ENCODE assay signal across 19 cellular contexts in the genomic region with DNA sequence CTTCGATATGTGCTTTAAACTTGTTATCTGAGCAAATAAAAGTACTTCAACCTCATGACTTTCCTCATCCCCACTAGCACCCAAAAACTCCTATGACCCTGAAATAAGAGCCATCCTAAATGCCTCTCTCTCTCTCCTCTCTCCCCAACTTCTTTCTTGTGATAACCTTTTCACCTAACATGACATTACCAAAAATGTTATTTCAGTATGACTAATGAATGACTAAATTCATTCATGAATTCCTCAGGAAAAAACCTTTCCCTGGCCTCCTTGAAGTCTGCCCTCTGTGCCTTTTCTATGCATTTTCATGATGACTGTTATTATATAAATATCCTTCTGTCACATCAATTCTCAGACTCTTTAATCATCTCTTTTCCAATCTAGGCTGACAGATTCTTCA.
DNase-seq lines count a peak whose midpoint lies in the region; ATAC-seq and TF ChIP-seq lines count a peak whose summit lies in the region.
"Had no signal": no experiment of that assay in that cellular context is flagged by ENCODE, and none has a peak within 500 bp of the region (broad histone marks: within the 10 kb centered on the region; RNA-seq: fewer than 3 reads in every experiment).

No MANE protein-coding gene starts in this region.

- peaks cover 31% of the 10 kb centered on the region for H3K4me1 Mint-ChIP-seq in activated T-cell treated with anti-CD3 and anti-CD28 coated beads, Interleukin-2, amount 50 U/mL, for 72 hours (ENCODE audit: low read depth)
- peaks cover 12% of the 10 kb centered on the region for H3K4me1 Mint-ChIP-seq in activated T-cell treated with anti-CD3 and anti-CD28 coated beads, Interleukin-2, amount 50 U/mL, for 4 hours (ENCODE audit: low read depth)
- peaks cover 56% of the 10 kb centered on the region for H3K4me1 Mint-ChIP-seq in chondrocyte (ENCODE audit: low read depth)
- peaks cover 39% of the 10 kb centered on the region for H3K4me1 Mint-ChIP-seq in mesothelial cell of epicardium
- H3K4me1 Mint-ChIP-seq: IgD-negative memory B cell had no signal

- H3K4me3 Mint-ChIP-seq in activated T-cell treated with anti-CD3 and anti-CD28 coated beads, Interleukin-2, amount 50 U/mL, for 72 hours: peak overlapping the region; percentile 10 to 17
- no peak overlapping the region for H3K4me3 Mint-ChIP-seq in activated T-cell treated with anti-CD3 and anti-CD28 coated beads, Interleukin-2, amount 50 U/mL, for 4 hours
- H3K4me3 Mint-ChIP-seq in chondrocyte (ENCODE audit: unreplicated experiment) (no peak overlapping the region), mesothelial cell of epicardium (no peak overlapping the region)
- H3K4me3 Mint-ChIP-seq: dendritic cell treated with granulocyte-macrophage colony-stimulating factor and Interleukin-4, amounts not matched to agents 40 ng/mL and 50 ng/mL, for 4 days; H9; T-cell had no signal

- no peak for DNase-seq in activated T-cell treated with anti-CD3 and anti-CD28 coated beads, Interleukin-2, amount 50 U/mL, for 72 hours
- DNase-seq in activated T-cell treated with anti-CD3 and anti-CD28 coated beads, Interleukin-2, amount 50 U/mL, for 4 hours: no peak
- DNase-seq in RKO (ENCODE audit: low spot score): peak; percentile 11
- DNase-seq in chondrocyte (ENCODE audit: low spot score): no peak
- no peak for DNase-seq in mesothelial cell of epicardium (ENCODE audit: low spot score in 2 of 2, unreplicated experiment in 2 of 2)
- no peak for DNase-seq in NCI-H2171 treated with DMSO at 0.1 percent for 48 hours (lab: John Stamatoyannopoulos, UW)
- DNase-seq in NCI-H1105 treated with DMSO at 0.1 percent for 48 hours (lab: John Stamatoyannopoulos, UW): no peak
- DNase-seq: activated CD4-positive, alpha-beta T cell treated with anti-CD3 and anti-CD28 coated beads, Interleukin-2, amount 50 U/mL, for 1 hour; activated CD8-positive, alpha-beta memory T cell treated with anti-CD3 and anti-CD28 coated beads, Interleukin-2, amount 50 U/mL, for 4 hours; activated naive CD4-positive, alpha-beta T cell treated with Interleukin-2 at 50 U/mL for 16 hours; body of pancreas; DMS153; left ventricle myocardium inferior; NCI-H2227 treated with DMSO at 0.1 percent for 48 hours had no signal

- TF ChIP-seq CTCF in chondrocyte (IDR thresholded peaks at IDR 0.05) (no peak), mesothelial cell of epicardium (IDR thresholded peaks at IDR 0.05; ENCODE audit: unreplicated experiment) (no peak)

- H3K36me3 Mint-ChIP-seq in activated T-cell treated with anti-CD3 and anti-CD28 coated beads, Interleukin-2, amount 50 U/mL, for 72 hours (ENCODE audit: insufficient read depth in 2 of 2): no peaks in the 10 kb centered on the region
- no peaks in the 10 kb centered on the region for H3K36me3 Mint-ChIP-seq in activated T-cell treated with anti-CD3 and anti-CD28 coated beads, Interleukin-2, amount 50 U/mL, for 4 hours (ENCODE audit: insufficient read depth)
- H3K36me3 Mint-ChIP-seq in chondrocyte (ENCODE audit: low read depth) (no peaks in the 10 kb centered on the region), mesothelial cell of epicardium (no peaks in the 10 kb centered on the region)
- H3K36me3 Mint-ChIP-seq: T-cell had no signal

- H3K9me3 Mint-ChIP-seq in activated T-cell treated with anti-CD3 and anti-CD28 coated beads, Interleukin-2, amount 50 U/mL, for 72 hours: no peaks in the 10 kb centered on the region
- H3K9me3 Mint-ChIP-seq in activated T-cell treated with anti-CD3 and anti-CD28 coated beads, Interleukin-2, amount 50 U/mL, for 4 hours: no peaks in the 10 kb centered on the region
- no peaks in the 10 kb centered on the region for H3K9me3 Mint-ChIP-seq in chondrocyte (ENCODE audit: low read depth)
- H3K9me3 Mint-ChIP-seq in mesothelial cell of epicardium: no peaks in the 10 kb centered on the region
- H3K9me3 Mint-ChIP-seq: dendritic cell treated with granulocyte-macrophage colony-stimulating factor and Interleukin-4, amounts not matched to agents 40 ng/mL and 50 ng/mL, for 4 days; H9; IgD-negative memory B cell; T-cell had no signal

- peak overlapping the region; percentile 7 for H3K27ac Mint-ChIP-seq in activated T-cell treated with anti-CD3 and anti-CD28 coated beads, Interleukin-2, amount 50 U/mL, for 72 hours
- H3K27ac Mint-ChIP-seq in chondrocyte (ENCODE audit: unreplicated experiment) (peak overlapping the region; percentile 59), mesothelial cell of epicardium (peak overlapping the region; percentile 72)
- H3K27ac Mint-ChIP-seq: dendritic cell treated with granulocyte-macrophage colony-stimulating factor and Interleukin-4, amounts not matched to agents 40 ng/mL and 50 ng/mL, for 4 days; IgD-negative memory B cell; T-cell had no signal

- no peaks in the 10 kb centered on the region for H3K27me3 Mint-ChIP-seq in activated T-cell treated with anti-CD3 and anti-CD28 coated beads, Interleukin-2, amount 50 U/mL, for 72 hours (ENCODE audit: low read depth)
- peaks cover 5% of the 10 kb centered on the region for H3K27me3 Mint-ChIP-seq in activated T-cell treated with anti-CD3 and anti-CD28 coated beads, Interleukin-2, amount 50 U/mL, for 4 hours (ENCODE audit: low read depth)
- no peaks in the 10 kb centered on the region for H3K27me3 Mint-ChIP-seq in chondrocyte (ENCODE audit: low read depth)
- H3K27me3 Mint-ChIP-seq in mesothelial cell of epicardium (ENCODE audit: low read depth): no peaks in the 10 kb centered on the region

- no peak for ATAC-seq in activated T-cell treated with anti-CD3 and anti-CD28 coated beads, Interleukin-2, amount 50 U/mL, for 72 hours (replicated peaks in 1 of 2)
- ATAC-seq in activated T-cell treated with anti-CD3 and anti-CD28 coated beads, Interleukin-2, amount 50 U/mL, for 4 hours: no peak
- ATAC-seq in HG03571 (IDR thresholded peaks at IDR 0.05; ENCODE audit: unreplicated experiment): no peak
- ATAC-seq: body of pancreas, T-cell had no signal

Comparison
In these comparisons a context has a peak if more than half of its experiments do, and no peak if none do; other contexts are left out.
1. H3K4me3 Mint-ChIP-seq: peak in activated T-cell treated with anti-CD3 and anti-CD28 coated beads, Interleukin-2, amount 50 U/mL, for 72 hours (2 of 2); none in activated T-cell treated with anti-CD3 and anti-CD28 coated beads, Interleukin-2, amount 50 U/mL, for 4 hours (single experiment), chondrocyte (single experiment) and mesothelial cell of epicardium (single experiment).
2. H3K27ac Mint-ChIP-seq: peak in every context shown above with its lines; median percentile 72 in mesothelial cell of epicardium; 59 in chondrocyte; 7 in activated T-cell treated with anti-CD3 and anti-CD28 coated beads, Interleukin-2, amount 50 U/mL, for 72 hours.